ENCODE assay signal across 28 cellular contexts in the genomic region with DNA sequence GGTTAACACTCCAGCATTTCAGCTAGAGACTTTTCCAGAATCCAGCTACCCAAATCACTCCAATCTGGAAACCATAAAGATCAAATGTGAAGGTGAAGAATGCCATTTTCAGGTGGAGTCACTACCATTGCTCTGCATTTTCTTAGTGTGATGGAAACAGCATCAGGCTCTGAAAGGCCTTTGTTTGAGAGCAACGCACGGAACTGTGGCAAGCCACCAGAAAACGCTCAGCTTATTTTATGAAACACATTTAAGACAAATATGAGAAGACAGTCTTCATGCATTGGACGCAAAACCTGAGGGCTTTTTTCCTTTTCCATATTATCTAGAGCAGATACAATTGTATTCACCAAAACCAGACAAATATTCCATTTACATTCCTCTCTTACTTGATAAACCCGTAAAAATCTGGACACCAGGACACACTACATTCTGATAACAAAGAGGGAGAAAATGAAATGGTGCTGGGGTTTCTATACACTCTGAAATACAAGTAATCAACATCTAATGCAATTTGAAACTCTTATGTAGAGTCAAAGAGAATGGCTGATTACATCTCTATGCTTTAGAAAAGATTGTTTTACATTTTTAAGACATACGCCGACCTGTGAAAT.
DNase-seq lines count a peak whose midpoint lies in the region; ATAC-seq, FAIRE-seq and TF ChIP-seq lines count a peak whose summit lies in the region.
"Had no signal": no experiment of that assay in that cellular context is flagged by ENCODE, and none has a peak within 500 bp of the region (broad histone marks: within the 10 kb centered on the region; RNA-seq: fewer than 3 reads in every experiment).

No MANE protein-coding gene starts in this region.

- H3K4me3 ChIP-seq in A549 (no peak overlapping the region), Panc1 (ENCODE audit: low read depth in 2 of 2, low read length in 2 of 2) (no peak overlapping the region), fibroblast of the aortic adventitia (ENCODE audit: low read depth, low read length) (no peak overlapping the region), trophoblast cell (ENCODE audit: low read depth, low read length) (no peak overlapping the region)
- H3K4me3 ChIP-seq: BLaER1 treated with 17β-estradiol and CSF1 and Interleukin-3, amounts not matched to agents 10 nM and 100 nM; body of pancreas; coronary artery; SJCRH30; stomach; vagina had no signal

- no peak overlapping the region for H2BK120ac ChIP-seq in trophoblast cell (ENCODE audit: insufficient read depth, low read length, poor library complexity)

- H3K27ac ChIP-seq in A549: peak overlapping the region; percentile 91 to 92; a peak in 5 of 6 replicates
- H3K27ac ChIP-seq in Panc1 (ENCODE audit: low read length): peak overlapping the region; percentile 96
- no peak overlapping the region for H3K27ac ChIP-seq in trophoblast cell (ENCODE audit: low read depth, low read length)
- H3K27ac ChIP-seq: BLaER1 treated with 17β-estradiol and CSF1 and Interleukin-3, amounts not matched to agents 10 nM and 100 nM; body of pancreas; HL-60; neutrophil; SJCRH30; stomach; vagina had no signal

- H3K4me2 ChIP-seq in A549 (no peak overlapping the region), trophoblast cell (ENCODE audit: low read length) (no peak overlapping the region)
- H3K4me2 ChIP-seq: BLaER1 treated with 17β-estradiol and CSF1 and Interleukin-3, amounts not matched to agents 10 nM and 100 nM had no signal

- no peak overlapping the region for H2AK5ac ChIP-seq in trophoblast cell (ENCODE audit: low read length)

- H3K9ac ChIP-seq in trophoblast cell (ENCODE audit: low read length): no peak overlapping the region
- H3K9ac ChIP-seq: BLaER1 treated with 17β-estradiol and CSF1 and Interleukin-3, amounts not matched to agents 10 nM and 100 nM had no signal

- H2BK5ac ChIP-seq in trophoblast cell (ENCODE audit: low read depth, low read length, poor library complexity): no peak overlapping the region

- H4K8ac ChIP-seq in trophoblast cell (ENCODE audit: low read depth, low read length): no peak overlapping the region

- POLR2A ChIA-PET in A549 (lab: Yijun Ruan, JAX): no interaction called here
- POLR2A ChIA-PET in Panc1 (lab: Charles Lee): interaction anchor here (0.6 kb wide), 1 partner anchor 941 kb away, joined by 4 read pairs; no protein-coding TSS in a partner anchor

- no peak overlapping the region for H3K23ac ChIP-seq in trophoblast cell (ENCODE audit: low read length)

- H3K4me1 Mint-ChIP-seq in osteocyte (ENCODE audit: unreplicated experiment): peaks cover 86% of the 10 kb centered on the region
- H3K4me1 Mint-ChIP-seq: activated CD4-positive, alpha-beta T cell treated with anti-CD3 and anti-CD28 coated beads, Interleukin-2, amount 10 ng/mL, durations not matched to agents 7 days and 5 days; activated CD8-positive, alpha-beta memory T cell treated with anti-CD3 and anti-CD28 coated beads, Interleukin-2, amount 10 ng/mL, durations not matched to agents 7 days and 5 days; activated T-helper 17 cell treated with anti-CD3 and anti-CD28 coated beads, Interleukin-2, amount 50 U/mL, for 72 hours had no signal

- H3K4me3 Mint-ChIP-seq in osteocyte (ENCODE audit: unreplicated experiment): no peak overlapping the region
- H3K4me3 Mint-ChIP-seq: activated CD4-positive, alpha-beta T cell treated with anti-CD3 and anti-CD28 coated beads, Interleukin-2, amount 10 ng/mL, durations not matched to agents 7 days and 5 days; activated CD8-positive, alpha-beta memory T cell treated with anti-CD3 and anti-CD28 coated beads, Interleukin-2, amount 10 ng/mL, durations not matched to agents 7 days and 5 days; activated naive CD8-positive, alpha-beta T cell; activated T-helper 17 cell treated with anti-CD3 and anti-CD28 coated beads, Interleukin-2, amount 50 U/mL, for 72 hours; T-helper 1 cell treated with Interleukin-12 subunit alpha and Interleukin-12 subunit beta and Interleukin-4 antibody, amounts not matched to agents 30 μg/mL and 1 μg/mL, for 36 hours had no signal

- H3K4ac ChIP-seq in trophoblast cell (ENCODE audit: low read depth, low read length): no peak overlapping the region

- no peaks in the 10 kb centered on the region for H3K9me3 Mint-ChIP-seq in osteocyte (ENCODE audit: unreplicated experiment)
- H3K9me3 Mint-ChIP-seq: activated CD4-positive, alpha-beta T cell treated with anti-CD3 and anti-CD28 coated beads, Interleukin-2, amount 10 ng/mL, durations not matched to agents 7 days and 5 days; activated T-helper 17 cell treated with anti-CD3 and anti-CD28 coated beads, Interleukin-2, amount 50 U/mL, for 72 hours; T-helper 1 cell treated with Interleukin-12 subunit alpha and Interleukin-12 subunit beta and Interleukin-4 antibody, amounts not matched to agents 30 μg/mL and 1 μg/mL, for 36 hours had no signal

- H4K12ac ChIP-seq in trophoblast cell (ENCODE audit: low read depth, low read length): no peak overlapping the region

- TF ChIP-seq POLR2A in A549 (IDR thresholded peaks at IDR 0.05; ENCODE audit: low read length): no peak

- no peak for TF ChIP-seq EP300 in A549 (IDR thresholded peaks at IDR 0.05)

- no peak overlapping the region for H3K18ac ChIP-seq in trophoblast cell (ENCODE audit: low read length)

- no peak overlapping the region for H3K14ac ChIP-seq in trophoblast cell (ENCODE audit: low read length)

- H3K27ac Mint-ChIP-seq in osteocyte (ENCODE audit: unreplicated experiment): peak overlapping the region; percentile 83
- H3K27ac Mint-ChIP-seq: activated CD4-positive, alpha-beta T cell treated with anti-CD3 and anti-CD28 coated beads, Interleukin-2, amount 10 ng/mL, durations not matched to agents 7 days and 5 days; activated CD8-positive, alpha-beta memory T cell treated with anti-CD3 and anti-CD28 coated beads, Interleukin-2, amount 10 ng/mL, durations not matched to agents 7 days and 5 days; activated naive CD8-positive, alpha-beta T cell; activated T-helper 17 cell treated with anti-CD3 and anti-CD28 coated beads, Interleukin-2, amount 50 U/mL, for 72 hours; T-helper 1 cell treated with Interleukin-12 subunit alpha and Interleukin-12 subunit beta and Interleukin-4 antibody, amounts not matched to agents 30 μg/mL and 1 μg/mL, for 36 hours had no signal

- 93% methylated on average over 7 of the region's 7 CpGs for WGBS in A549 (ENCODE audit: missing lambda C conversion rate)
- WGBS in trophoblast cell (ENCODE audit: extremely low coverage, insufficient coverage, insufficient read length): no CpG with 5 or more reads among the region's 7 CpGs

- no peak for FAIRE-seq in A549 (lab: Jason Lieb, UNC)
- FAIRE-seq: H54 had no signal

- H3K4me1 ChIP-seq in A549 (peaks cover 59% of the 10 kb centered on the region), Panc1 (ENCODE audit: control insufficient read depth, insufficient read depth, low read length) (peaks cover 62% of the 10 kb centered on the region), trophoblast cell (ENCODE audit: control insufficient read depth in 1 of 2, insufficient read depth in 2 of 2, low read length in 2 of 2) (peaks cover 8 to 15% of the 10 kb centered on the region in 2 experiments)
- H3K4me1 ChIP-seq: body of pancreas had no signal

- TF ChIP-seq CTCF in A549 (IDR thresholded peaks at IDR 0.05) (no peak), Panc1 (IDR thresholded peaks at IDR 0.05) (no peak), fibroblast of the aortic adventitia (IDR thresholded peaks at IDR 0.05; ENCODE audit: insufficient read depth, low read length) (no peak), osteocyte (IDR thresholded peaks at IDR 0.05) (no peak)

- peaks cover 47% of the 10 kb centered on the region for H3K36me3 Mint-ChIP-seq in osteocyte (ENCODE audit: unreplicated experiment)
- H3K36me3 Mint-ChIP-seq: activated CD8-positive, alpha-beta memory T cell treated with anti-CD3 and anti-CD28 coated beads, Interleukin-2, amount 10 ng/mL, durations not matched to agents 7 days and 5 days; activated naive CD8-positive, alpha-beta T cell had no signal

- H3K36me3 ChIP-seq in Panc1 (ENCODE audit: control insufficient read depth, insufficient read depth, low read length): peaks cover 3% of the 10 kb centered on the region; the same call in 1 of the 2 replicates
- H3K36me3 ChIP-seq in trophoblast cell (ENCODE audit: control insufficient read depth in 1 of 2, insufficient read depth in 2 of 2, low read length in 2 of 2): peaks cover 1 to 4% of the 10 kb centered on the region in 2 experiments
- H3K36me3 ChIP-seq: neutrophil, SJCRH30, stomach, vagina had no signal

- no peak for ATAC-seq in A549
- ATAC-seq in Panc1: no peak
- ATAC-seq in GM21786 (IDR thresholded peaks at IDR 0.05; ENCODE audit: unreplicated experiment): no peak
- no peak for ATAC-seq in GM18907 (IDR thresholded peaks at IDR 0.05; ENCODE audit: unreplicated experiment)
- ATAC-seq: activated CD8-positive, alpha-beta memory T cell treated with anti-CD3 and anti-CD28 coated beads, Interleukin-2, amount 10 ng/mL, durations not matched to agents 7 days and 5 days; activated T-helper 17 cell treated with anti-CD3 and anti-CD28 coated beads, Interleukin-2, amount 50 U/mL, for 72 hours; body of pancreas; left lobe of liver had no signal

- in situ Hi-C loops in Panc1 (cut with HindIII; ENCODE audit: low pct_unique_long_range_greater_than_20kb, low sequenced_read_pairs): no loop called here

- no peaks in the 10 kb centered on the region for H3K27me3 Mint-ChIP-seq in osteocyte (ENCODE audit: unreplicated experiment)
- H3K27me3 Mint-ChIP-seq: activated naive CD8-positive, alpha-beta T cell had no signal

- H2BK12ac ChIP-seq in trophoblast cell (ENCODE audit: low read length): no peak overlapping the region

- H3K79me2 ChIP-seq in trophoblast cell (ENCODE audit: control insufficient read depth, insufficient read depth, low read length, poor library complexity): no peaks in the 10 kb centered on the region

- DNase-seq in A549 (ENCODE audit: low read depth in 1 of 2, low spot score in 1 of 2): no peak
- DNase-seq in Panc1 (ENCODE audit: low read depth, low spot score): no peak
- DNase-seq in fibroblast of the aortic adventitia (ENCODE audit: low read depth): peak; percentile 66
- no peak for DNase-seq in osteocyte (ENCODE audit: extremely low spot score, unreplicated experiment)
- DNase-seq in activated CD8-positive, alpha-beta memory T cell treated with anti-CD3 and anti-CD28 coated beads, Interleukin-2, amount 50 U/mL, for 4 hours: no peak
- DNase-seq in trophoblast cell: no peak
- DNase-seq: activated CD4-positive, alpha-beta T cell treated with anti-CD3 and anti-CD28 coated beads, Interleukin-2, amount 10 ng/mL, durations not matched to agents 7 days and 5 days; activated CD8-positive, alpha-beta memory T cell treated with anti-CD3 and anti-CD28 coated beads, Interleukin-2, amount 10 ng/mL, durations not matched to agents 7 days and 5 days; body of pancreas; NCI-H1105; NCI-H2029 treated with DMSO at 0.1 percent for 48 hours; NCI-H226; OCI-M1; retina; SJCRH30; stomach had no signal

- H3K9me3 ChIP-seq in A549: no peaks in the 10 kb centered on the region
- no peaks in the 10 kb centered on the region for H3K9me3 ChIP-seq in Panc1 (ENCODE audit: control insufficient read depth, insufficient read depth, low read depth, low read length)
- no peaks in the 10 kb centered on the region for H3K9me3 ChIP-seq in trophoblast cell (ENCODE audit: insufficient read depth, low read depth, low read length)
- H3K9me3 ChIP-seq: BLaER1 treated with 17β-estradiol and CSF1 and Interleukin-3, amounts not matched to agents 10 nM and 100 nM; body of pancreas; neutrophil; SJCRH30; stomach; vagina had no signal

- intact Hi-C loops in Panc1 (cut with micrococcal nuclease; ENCODE audit: unreplicated experiment): no loop called here

- no TSS peak for BruUV-seq in Panc1 (replicated peaks; lab: Mats Ljungman, UMichigan)

- H2AFZ ChIP-seq in trophoblast cell (ENCODE audit: insufficient read depth, low read length, poor library complexity): no peak overlapping the region

- peaks cover 3% of the 10 kb centered on the region for H3K79me1 ChIP-seq in trophoblast cell (ENCODE audit: low read length)

- TF ChIP-seq RAD21 in A549 (conservative IDR thresholded peaks at IDR 0.05 in 1 of 2, IDR thresholded peaks at IDR 0.05 in 1 of 2): no peak

- CTCF ChIA-PET in A549 (lab: Yijun Ruan, JAX): interaction anchor here (4.0 kb wide), 1 partner anchor 14 kb away, joined by 13 read pairs; no protein-coding TSS in a partner anchor
- CTCF ChIA-PET in Panc1 (lab: Charles Lee): no interaction called here

- H3K27me3 ChIP-seq in Panc1 (ENCODE audit: control insufficient read depth, insufficient read depth, low read length) (no peaks in the 10 kb centered on the region), trophoblast cell (ENCODE audit: insufficient read depth, low read length) (no peaks in the 10 kb centered on the region)
- H3K27me3 ChIP-seq: BLaER1 treated with 17β-estradiol and CSF1 and Interleukin-3, amounts not matched to agents 10 nM and 100 nM; body of pancreas; neutrophil; SJCRH30; stomach; vagina had no signal

- no peak overlapping the region for H4K91ac ChIP-seq in trophoblast cell (ENCODE audit: low read depth, low read length)
